In genomic region chr5:172666251-172666650, GRCh38 we compare ENCODE assay signal across 17 cellular contexts. TPM values are rescaled to one million over a fixed set of nuclear protein-coding genes. Genes with fewer than 3 reads are reported as not detected.
A peak's percentile ranks its signal among the peaks of the same experiment; 100 is the strongest.
DNase-seq lines count a peak whose midpoint lies in the region; ATAC-seq, FAIRE-seq and TF ChIP-seq lines count a peak whose summit lies in the region.
"Had no signal": no experiment of that assay in that cellular context is flagged by ENCODE, and none has a peak within 500 bp of the region (broad histone marks: within the 10 kb centered on the region; RNA-seq: fewer than 3 reads in every experiment).

No MANE protein-coding gene starts in this region.

- no peak overlapping the region for H3K27ac ChIP-seq in Karpas-422 (ENCODE audit: low read length)
- H3K27ac ChIP-seq in HepG2 (ENCODE audit: extremely low read length, insufficient read depth, low read length) = no peak overlapping the region
- H3K27ac ChIP-seq in CD8-positive, alpha-beta memory T cell (ENCODE audit: low read depth, low read length) = no peak overlapping the region
- peak overlapping the region in 1 of 2 donors; percentile 96 for H3K27ac ChIP-seq in uterus

- H3K36me3 Mint-ChIP-seq in chondrocyte (ENCODE audit: low read depth) = peaks cover 2% of the 10 kb centered on the region
- H3K36me3 Mint-ChIP-seq in CD8-positive, alpha-beta memory T cell = peaks cover 0 to 1% (median 0%) of the 10 kb centered on the region in 3 donors

- H3K4me3 ChIP-seq in Karpas-422 (ENCODE audit: low read length) (no peak overlapping the region), HepG2 (replicated peaks in 1 of 3; ENCODE audit: insufficient read depth in 1 of 3, low read depth in 2 of 3, low read length in 3 of 3) (no peak overlapping the region), uterus (no peak overlapping the region)
- H3K4me3 ChIP-seq in CD8-positive, alpha-beta memory T cell (ENCODE audit: low read length) = no peak overlapping the region
- H3K4me3 ChIP-seq: smooth muscle cell had no signal

- POLR2A ChIA-PET in HepG2 (lab: Yijun Ruan, JAX) = no interaction called here
- POLR2A ChIA-PET in CD8-positive, alpha-beta memory T cell (lab: Charles Lee) = no interaction called here

- H3K9me2 ChIP-seq in Karpas-422 (replicated peaks; ENCODE audit: insufficient read depth, low read length) = no peaks in the 10 kb centered on the region

- no TSS peak for BruUV-seq in HepG2 (replicated peaks; lab: Mats Ljungman, UMichigan)

- no peaks in the 10 kb centered on the region for H3K9me3 Mint-ChIP-seq in chondrocyte (ENCODE audit: low read depth)
- no peaks in the 10 kb centered on the region for H3K9me3 Mint-ChIP-seq in CD8-positive, alpha-beta memory T cell

- TF ChIP-seq RAD21 in HepG2 (CRISPR knock-in tag; IDR thresholded peaks at IDR 0.05) = no peak

- H3K27ac Mint-ChIP-seq in chondrocyte (ENCODE audit: unreplicated experiment) = no peak overlapping the region
- no peak overlapping the region for H3K27ac Mint-ChIP-seq in CD8-positive, alpha-beta memory T cell
- H3K27ac Mint-ChIP-seq: B cell, naive B cell had no signal

- intact Hi-C loops in HepG2 (cut with micrococcal nuclease; ENCODE audit: unreplicated experiment) (no loop called here), uterus (cut with DNase I; ENCODE audit: low total_unique reads) (no loop called here)

- in situ Hi-C loops in HepG2 (cut with HindIII; ENCODE audit: extremely low pct_ligation_motif_present, low pct_unique_long_range_greater_than_20kb) = no loop called here

- H3K79me2 ChIP-seq in Karpas-422 (ENCODE audit: low read length) = no peaks in the 10 kb centered on the region
- H3K79me2 ChIP-seq in HepG2 (ENCODE audit: insufficient read depth, low read length) = no peaks in the 10 kb centered on the region

- H3K9ac ChIP-seq in Karpas-422 (ENCODE audit: low read length) (no peak overlapping the region), HepG2 (ENCODE audit: insufficient read depth, low read depth, low read length) (no peak overlapping the region)

- H3K36me3 ChIP-seq in Karpas-422 (ENCODE audit: insufficient read depth, low read length) = no peaks in the 10 kb centered on the region
- no peaks in the 10 kb centered on the region for H3K36me3 ChIP-seq in HepG2 (replicated peaks in 1 of 2; ENCODE audit: control insufficient read depth in 1 of 2, insufficient read depth in 2 of 2, low read length in 2 of 2)
- no peaks in the 10 kb centered on the region for H3K36me3 ChIP-seq in CD8-positive, alpha-beta memory T cell (ENCODE audit: insufficient read depth, low read length)
- H3K36me3 ChIP-seq in uterus = no peaks in the 10 kb centered on the region

- TF ChIP-seq CTCF in chondrocyte (IDR thresholded peaks at IDR 0.05) (peak; percentile 17), HepG2 (CRISPR knock-in tag; IDR thresholded peaks at IDR 0.05) (peak; percentile 63), uterus (IDR thresholded peaks at IDR 0.05) (no peak)

- H3K4me2 ChIP-seq in Karpas-422 (ENCODE audit: low read depth, low read length, poor library complexity, severe bottlenecking) = no peak overlapping the region
- H3K4me2 ChIP-seq in HepG2 (ENCODE audit: low read depth, low read length) = no peak overlapping the region
- H3K4me2 ChIP-seq: smooth muscle cell had no signal

- H4K20me1 ChIP-seq in Karpas-422 (ENCODE audit: insufficient read depth, low read depth, low read length) (no peaks in the 10 kb centered on the region), HepG2 (ENCODE audit: insufficient read depth, low read length) (no peaks in the 10 kb centered on the region)

- no peak for FAIRE-seq in HepG2 (lab: Jason Lieb, UNC)
- FAIRE-seq: bronchial epithelial cell, keratinocyte had no signal

- no peak overlapping the region for H3K4me3 Mint-ChIP-seq in chondrocyte (ENCODE audit: unreplicated experiment)
- H3K4me3 Mint-ChIP-seq in CD8-positive, alpha-beta memory T cell = no peak overlapping the region
- H3K4me3 Mint-ChIP-seq: B cell, naive B cell had no signal

- H3K9me3 ChIP-seq in Karpas-422 (ENCODE audit: low read length) = no peaks in the 10 kb centered on the region
- no peaks in the 10 kb centered on the region for H3K9me3 ChIP-seq in HepG2 (ENCODE audit: low read length)
- H3K9me3 ChIP-seq in CD8-positive, alpha-beta memory T cell (ENCODE audit: low read length) = no peaks in the 10 kb centered on the region
- H3K9me3 ChIP-seq in uterus = no peaks in the 10 kb centered on the region

- 34% methylated on average over 6 of the region's 7 CpGs for WGBS in HepG2 (ENCODE audit: low lambda C conversion rate)

- no peak for TF ChIP-seq EP300 in HepG2 (IDR thresholded peaks at IDR 0.05; ENCODE audit: low read depth in 2 of 2, low read length in 2 of 2)
- no peak for TF ChIP-seq EP300 in HepG2 (CRISPR knock-in tag; IDR thresholded peaks at IDR 0.05; ENCODE audit: borderline replicate concordance)

- DNase-seq in ELF-1 (ENCODE audit: low read depth, low spot score) (peak; percentile 73), Karpas-422 (peak; percentile 51), chondrocyte (ENCODE audit: low spot score) (no peak), HepG2 (ENCODE audit: low spot score) (peak; percentile 24), uterus (no peak)
- DNase-seq in CD8-positive, alpha-beta memory T cell = no peak
- DNase-seq: activated CD4-positive, CD25-positive, alpha-beta regulatory T cell treated with anti-CD3 and anti-CD28 coated beads, Interleukin-2, amount 50 U/mL, for 72 hours; HCEC 1CT; Kasumi-1; naive B cell; SHP77 treated with DMSO at 0.1 percent for 48 hours had no signal

- H3K4me1 ChIP-seq in Karpas-422 (ENCODE audit: low read length) (no peaks in the 10 kb centered on the region), HepG2 (ENCODE audit: insufficient read depth, low read length) (peaks cover 15% of the 10 kb centered on the region), uterus (no peaks in the 10 kb centered on the region)
- H3K4me1 ChIP-seq in CD8-positive, alpha-beta memory T cell (ENCODE audit: insufficient read depth, low read length) = no peaks in the 10 kb centered on the region

- H3K27me3 ChIP-seq in Karpas-422 (ENCODE audit: low read length) = no peaks in the 10 kb centered on the region
- 0 out of 5 replicates have a peak, but pooled peaks cover 0 to 6% of the 10 kb centered on the region in 2 experiments for H3K27me3 ChIP-seq in HepG2 (ENCODE audit: control insufficient read depth in 1 of 2, insufficient read depth in 2 of 2, low read length in 2 of 2)
- H3K27me3 ChIP-seq in CD8-positive, alpha-beta memory T cell (ENCODE audit: insufficient read depth, low read length, poor library complexity, severe bottlenecking) = no peaks in the 10 kb centered on the region
- H3K27me3 ChIP-seq in uterus = no peaks in the 10 kb centered on the region

- TF ChIP-seq POLR2A in HepG2 (IDR thresholded peaks at IDR 0.05; ENCODE audit: insufficient read depth in 1 of 2, low read depth in 2 of 2, low read length in 2 of 2) (no peak), uterus (IDR thresholded peaks at IDR 0.05) (no peak)

- H2AFZ ChIP-seq in Karpas-422 (ENCODE audit: low read length) (no peak overlapping the region), HepG2 (ENCODE audit: low read length) (no peak overlapping the region)

- ATAC-seq in HepG2 = peak; percentile 80
- ATAC-seq in GM19455 (IDR thresholded peaks at IDR 0.05; ENCODE audit: unreplicated experiment) = no peak
- no peak for ATAC-seq in GM19023 (IDR thresholded peaks at IDR 0.05; ENCODE audit: unreplicated experiment)

- CTCF ChIA-PET in HepG2 (lab: Yijun Ruan, JAX; ENCODE audit: low intra/inter-chr PET ratio, low total read pairs) = interaction anchor here (0.8 to 1.2 kb wide), 2 partner anchors 31 to 187 kb away, joined by 4 read pairs; no protein-coding TSS in a partner anchor
- CTCF ChIA-PET in CD8-positive, alpha-beta memory T cell (lab: Charles Lee) = no interaction called here

- H3K27me3 Mint-ChIP-seq in chondrocyte (ENCODE audit: low read depth) = peaks cover 1% of the 10 kb centered on the region
- peaks cover 10 to 15% of the 10 kb centered on the region in 2 donors for H3K27me3 Mint-ChIP-seq in CD8-positive, alpha-beta memory T cell

- H3K4me1 Mint-ChIP-seq in chondrocyte (ENCODE audit: low read depth) = peaks cover 3% of the 10 kb centered on the region
- no peaks in the 10 kb centered on the region for H3K4me1 Mint-ChIP-seq in CD8-positive, alpha-beta memory T cell
- H3K4me1 Mint-ChIP-seq: B cell had no signal

TF ChIP-seq in HepG2, 621 proteins besides CTCF, POLR2A, EP300 and RAD21 (continues in another document):
- TF ChIP-seq ZNF431 (CRISPR knock-in tag; IDR thresholded peaks at IDR 0.05; ENCODE audit: borderline replicate concordance, low read depth) (no peak), ZNF614 (CRISPR knock-in tag; IDR thresholded peaks at IDR 0.05; ENCODE audit: borderline replicate concordance) (no peak), ATF7 (IDR thresholded peaks at IDR 0.05) (peak; percentile 20; the same call in 1 of the 2 replicates), ATF7 (CRISPR knock-in tag; IDR thresholded peaks at IDR 0.05) (no peak)

RNA-seq across cellular contexts. Expression of gene NEURL1B, which starts 25.2 kb away (rescaled TPM):
- total RNA-seq in Karpas-422 (2014; rRNA removed; shearing (Covaris generic); ENCODE audit: low replicate concordance) = not detected in 2 replicates
- 1.2 to 5.4 TPM (median 4.9 TPM) in 3 replicates for total RNA-seq in chondrocyte
- total RNA-seq in HepG2 (2016; rRNA removed; fragmentation: Illumina TruSeq; extraction: Trizol) = 0.09 and 0.11 TPM in 2 replicates
- total RNA-seq in HepG2 (2016; cell fraction: cytosol; rRNA removed; fragmentation: Illumina TruSeq; extraction: Trizol; ENCODE audit: low read depth) = not detected in 2 replicates
- total RNA-seq in HepG2 (2016; cell fraction: insoluble cytoplasmic fraction; rRNA removed; fragmentation: Illumina TruSeq; extraction: Trizol) = 0.03 and 0.13 TPM in 2 replicates
- total RNA-seq in HepG2 (2016; cell fraction: membrane; rRNA removed; fragmentation: Illumina TruSeq; extraction: Trizol) = 0.03 TPM in 2 replicates
- 0.09 TPM in 1 of 2 replicates, not detected in the other for total RNA-seq in HepG2 (2016; cell fraction: nucleus; rRNA removed; fragmentation: Illumina TruSeq; extraction: Trizol)
- polyA plus RNA-seq in HepG2 (2011; rRNA removed) = 0.13 and 0.14 TPM in 2 replicates
- 0.09 and 0.15 TPM in 2 replicates for polyA plus RNA-seq in HepG2 (2011; cell fraction: cytosol; rRNA removed)
- 0.28 and 0.82 TPM in 2 replicates for polyA plus RNA-seq in HepG2 (2011; cell fraction: nucleus; rRNA removed)
- polyA plus RNA-seq in HepG2 (2012) = 0.20 and 0.31 TPM in 2 replicates
- polyA plus RNA-seq in HepG2 (2016; cell fraction: cytosol; fragmentation: Illumina TruSeq; extraction: Trizol; ENCODE audit: low read depth) = 0.02 and 0.08 TPM in 2 replicates
- 0.03 and 0.09 TPM in 2 replicates for polyA plus RNA-seq in HepG2 (2016; cell fraction: insoluble cytoplasmic fraction; fragmentation: Illumina TruSeq; extraction: Trizol; ENCODE audit: low read depth)
- polyA plus RNA-seq in HepG2 (2016; cell fraction: membrane; fragmentation: Illumina TruSeq; extraction: Trizol; ENCODE audit: low read depth) = 0.06 TPM in 1 of 2 replicates, not detected in the other
- 0.14 TPM in 1 of 2 replicates, not detected in the other for polyA plus RNA-seq in HepG2 (2016; cell fraction: nucleus; fragmentation: Illumina TruSeq; extraction: Trizol; ENCODE audit: insufficient read depth, low read depth)
- polyA minus RNA-seq in HepG2 (2011; rRNA and poly(A)+ RNA removed; ENCODE audit: low replicate concordance) = 0.14 and 1.5 TPM in 2 replicates
- polyA minus RNA-seq in HepG2 (2011; cell fraction: cytosol; rRNA and poly(A)+ RNA removed) = 0.09 and 0.20 TPM in 2 replicates
- 0.13 and 0.25 TPM in 2 replicates for polyA minus RNA-seq in HepG2 (2011; cell fraction: nucleus; rRNA and poly(A)+ RNA removed)
- under 1 TPM; 0.04 to 0.13 TPM for total RNA-seq in CD8-positive, alpha-beta memory T cell
- not detected for polyA plus RNA-seq in CD8-positive, alpha-beta memory T cell
- 100 to 1,000 TPM in 1 of 4 donors, 10 to 100 TPM in 3; 51.1 to 136 (median 74.1) TPM for total RNA-seq in uterus

Comparison
In these comparisons a context has a peak if more than half of its experiments do, and no peak if none do; other contexts are left out.
1. DNase-seq: peak in ELF-1 (single experiment), Karpas-422 (single experiment) and HepG2 (single experiment); none in chondrocyte (single experiment), CD8-positive, alpha-beta memory T cell (0 of 5) and uterus (0 of 2).
2. CTCF ChIP-seq: peak in chondrocyte (single experiment) and HepG2 (single experiment); none in uterus (0 of 4).